In the genomic region with DNA sequence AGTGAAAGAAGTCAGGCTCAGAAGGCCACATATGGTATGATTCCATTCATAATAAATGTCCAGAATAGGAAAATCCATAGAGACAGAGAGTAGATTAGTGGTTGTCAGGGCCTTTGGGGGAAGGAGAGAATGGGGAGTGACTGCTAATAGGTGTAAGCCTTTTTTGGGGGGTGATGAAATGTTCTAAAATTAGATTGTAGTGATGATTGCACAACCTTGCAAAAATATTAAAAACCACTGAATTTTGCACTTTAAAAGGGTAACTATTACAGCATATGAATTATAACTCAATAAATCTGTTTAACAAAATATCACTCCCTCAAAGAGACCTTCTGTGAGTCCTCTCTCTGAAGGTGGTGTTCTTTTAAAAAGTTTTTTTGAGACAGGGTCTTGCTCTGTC, we compare ENCODE assay signal across 21 cellular contexts.
"Had no signal": no experiment of that assay in that cellular context is flagged by ENCODE, and none has a peak within 500 bp of the region (broad histone marks: within the 10 kb centered on the region; RNA-seq: fewer than 3 reads in every experiment).

No MANE protein-coding gene starts in this region.

- H3K27me3 ChIP-seq: dorsolateral prefrontal cortex, heart left ventricle, pancreas, tibial nerve, upper lobe of right lung, vagina had no signal

- H3K4me2 ChIP-seq: smooth muscle cell had no signal

- H3K36me3 Mint-ChIP-seq: natural killer cell treated with Interleukin-12 subunit alpha and Interleukin-12 subunit beta and Interleukin-15 and Interleukin-18, amount 100 ng/mL, for 72 hours had no signal

- H3K36me3 ChIP-seq: pancreas, upper lobe of right lung, vagina had no signal

- H3K4me3 ChIP-seq: dorsolateral prefrontal cortex, heart left ventricle, lung, pancreas, smooth muscle cell, tibial nerve, upper lobe of right lung, vagina had no signal

- H3K4me1 ChIP-seq: upper lobe of right lung, vagina had no signal

- H3K27ac ChIP-seq: heart left ventricle, tibial nerve, upper lobe of right lung, vagina had no signal

- H3K9me3 ChIP-seq: pancreas, tibial nerve, upper lobe of right lung, vagina had no signal

- ATAC-seq: heart left ventricle; left colon; left ventricle myocardium superior; natural killer cell treated with Interleukin-12 subunit alpha and Interleukin-12 subunit beta and Interleukin-15 and Interleukin-18, amount 100 ng/mL, for 72 hours; right cardiac atrium; stimulated activated naive CD8-positive, alpha-beta T cell treated with anti-CD3 and anti-CD28 coated beads, Interleukin-15, Interleukin-2, amounts not matched to agents 100 U/mL and 50 U/mL, for 24 hours; upper lobe of right lung had no signal

- H3K9me3 Mint-ChIP-seq: natural killer cell treated with Interleukin-12 subunit alpha and Interleukin-12 subunit beta and Interleukin-15 and Interleukin-18, amount 100 ng/mL, for 72 hours had no signal

- H3K27ac Mint-ChIP-seq: natural killer cell treated with Interleukin-12 subunit alpha and Interleukin-12 subunit beta and Interleukin-15 and Interleukin-18, amount 100 ng/mL, for 72 hours had no signal

- H3K4me3 Mint-ChIP-seq: natural killer cell treated with Interleukin-12 subunit alpha and Interleukin-12 subunit beta and Interleukin-15 and Interleukin-18, amount 100 ng/mL, for 72 hours had no signal

- DNase-seq: effector CD8-positive, alpha-beta T cell; foreskin melanocyte; heart left ventricle; hippocampal formation; left colon; left ventricle myocardium superior; mesenchymal stem cell; midbrain; occipital lobe; pancreas; right cardiac atrium; stimulated activated CD4-positive, alpha-beta T cell treated with anti-CD3 and anti-CD28 coated beads, Interleukin-2, amount 100 ng/mL, for 48 hours; stimulated activated naive CD8-positive, alpha-beta T cell treated with anti-CD3 and anti-CD28 coated beads, Interleukin-15, Interleukin-2, amounts not matched to agents 100 U/mL and 50 U/mL, for 24 hours; upper lobe of right lung had no signal

- H3K27me3 Mint-ChIP-seq: progenitor cell of endocrine pancreas had no signal
